Comparison of ENCODE assay signal across 25 cellular contexts in genomic region chr18:23711421-23711820, GRCh38. TPM values are rescaled to one million over a fixed set of nuclear protein-coding genes. Genes with fewer than 3 reads are reported as not detected.
"Had no signal": no experiment of that assay in that cellular context is flagged by ENCODE, and none has a peak within 500 bp of the region (broad histone marks: within the 10 kb centered on the region; RNA-seq: fewer than 3 reads in every experiment).

No MANE protein-coding gene starts in this region.

- H3K4me1 ChIP-seq: lower lobe of right lung, neural progenitor cell, right lobe of liver, thyroid gland had no signal

- H3K4me3 ChIP-seq: esophagus squamous epithelium, left ventricle myocardium inferior, lower lobe of right lung, neural progenitor cell, right lobe of liver, smooth muscle cell, stomach, thyroid gland had no signal

- H3K36me3 Mint-ChIP-seq: memory B cell; natural killer cell treated with Interleukin-12 subunit alpha and Interleukin-12 subunit beta and Interleukin-15 and Interleukin-18, amount 100 ng/mL, for 72 hours; neural progenitor cell; type B pancreatic cell had no signal

- H3K36me3 ChIP-seq: esophagus squamous epithelium, left ventricle myocardium inferior, lower lobe of right lung, neural progenitor cell, right lobe of liver, stomach, thyroid gland had no signal

- ATAC-seq: effector memory CD8-positive, alpha-beta T cell; lower lobe of right lung; natural killer cell treated with Interleukin-12 subunit alpha and Interleukin-12 subunit beta and Interleukin-15 and Interleukin-18, amount 100 ng/mL, for 72 hours had no signal

- H3K27ac Mint-ChIP-seq: effector memory CD8-positive, alpha-beta T cell; memory B cell; naive B cell; natural killer cell treated with Interleukin-12 subunit alpha and Interleukin-12 subunit beta and Interleukin-15 and Interleukin-18, amount 100 ng/mL, for 72 hours; neural progenitor cell; progenitor cell of endocrine pancreas; type B pancreatic cell had no signal

- H3K9ac ChIP-seq: neural progenitor cell, parathyroid adenoma had no signal

- H3K9me3 Mint-ChIP-seq: effector memory CD8-positive, alpha-beta T cell; natural killer cell treated with Interleukin-12 subunit alpha and Interleukin-12 subunit beta and Interleukin-15 and Interleukin-18, amount 100 ng/mL, for 72 hours; neural progenitor cell had no signal

- H3K4me1 Mint-ChIP-seq: neural progenitor cell had no signal

- H3K27me3 ChIP-seq: esophagus squamous epithelium, neural progenitor cell, right lobe of liver, stomach, thyroid gland had no signal

- H3K27ac ChIP-seq: esophagus squamous epithelium, left ventricle myocardium inferior, lower lobe of right lung, neural progenitor cell, parathyroid adenoma, right lobe of liver, stomach, thyroid gland had no signal

- FAIRE-seq: endometrium had no signal

- DNase-seq: cortex of kidney; effector memory CD8-positive, alpha-beta T cell; erythroblast; esophagus squamous epithelium; foreskin melanocyte; kidney; left ventricle myocardium inferior; lower lobe of right lung; naive B cell; right lobe of liver; stimulated activated CD4-positive, alpha-beta T cell treated with anti-CD3 and anti-CD28 coated beads, Interleukin-12 subunit alpha, Interleukin-12 subunit beta, amount 100 ng/mL, for 4 hours; stimulated activated CD4-positive, alpha-beta T cell treated with anti-CD3 and anti-CD28 coated beads, Interleukin-1b, Interleukin-23, amount 100 ng/mL, for 48 hours; stimulated activated CD4-positive, alpha-beta T cell treated with anti-CD3 and anti-CD28 coated beads, Interleukin-4, amount 100 ng/mL, for 1 hour; stimulated activated CD8-positive, alpha-beta memory T cell treated with anti-CD3 and anti-CD28 coated beads, Interleukin-4, amount 100 ng/mL, for 48 hours; stimulated activated naive CD4-positive, alpha-beta T cell treated with Interleukin-2 at 50 U/mL for 16 hours; stomach; thyroid gland had no signal

- H3K27me3 Mint-ChIP-seq: type B pancreatic cell had no signal

- H2AFZ ChIP-seq: neural progenitor cell, parathyroid adenoma had no signal

- H3K4me3 Mint-ChIP-seq: effector memory CD8-positive, alpha-beta T cell; memory B cell; naive B cell; natural killer cell treated with Interleukin-12 subunit alpha and Interleukin-12 subunit beta and Interleukin-15 and Interleukin-18, amount 100 ng/mL, for 72 hours; neural progenitor cell; type B pancreatic cell had no signal

- H3K9me3 ChIP-seq: right lobe of liver, thyroid gland had no signal

- H3K4me2 ChIP-seq: neural progenitor cell, smooth muscle cell had no signal

RNA-seq across cellular contexts. Expression of gene ANKRD29, which starts 48.7 kb away (rescaled TPM):
- total RNA-seq: natural killer cell treated with Interleukin-12 subunit alpha and Interleukin-12 subunit beta and Interleukin-15 and Interleukin-18, amount 100 ng/mL, for 72 hours had no signal
- polyA plus RNA-seq: smooth muscle cell had no signal
